Comparison of ENCODE assay signal across 1 cellular context in genomic region chr1:178275553-178275952, GRCh38.
TF ChIP-seq lines count a peak whose summit lies in the region.

No MANE protein-coding gene starts in this region.

TF ChIP-seq in GM23338, 12 proteins besides CTCF, POLR2A, EP300 and RAD21 (continued from another document):
- TF ChIP-seq ETS1 (IDR thresholded peaks at IDR 0.05) = no peak
- no peak for TF ChIP-seq ZNF331 (CRISPR knock-in tag; IDR thresholded peaks at IDR 0.05; ENCODE audit: low read depth)
- no peak for TF ChIP-seq REST (IDR thresholded peaks at IDR 0.05; ENCODE audit: unreplicated experiment)
- TF ChIP-seq EZH2phosphoT487 (IDR thresholded peaks at IDR 0.05; ENCODE audit: unreplicated experiment) = no peak
- no peak for TF ChIP-seq EZH2 (IDR thresholded peaks at IDR 0.05; ENCODE audit: low read depth, unreplicated experiment)
- TF ChIP-seq ZNF462 (CRISPR knock-in tag; IDR thresholded peaks at IDR 0.05) = no peak
